ENCODE assay signal across 8 cellular contexts in genomic region chr13:91078093-91078679, GRCh38.
DNase-seq lines count a peak whose midpoint lies in the region; TF ChIP-seq lines count a peak whose summit lies in the region.

No MANE protein-coding gene starts in this region.

- H3K36me3 ChIP-seq in Karpas-422 (ENCODE audit: insufficient read depth, low read length), result no peaks in the 10 kb centered on the region

- H3K27ac ChIP-seq in Karpas-422 (ENCODE audit: low read length), result no peak overlapping the region
- H3K27ac ChIP-seq in VCaP, result peak overlapping the region; percentile 67

- H4K20me1 ChIP-seq in Karpas-422 (ENCODE audit: insufficient read depth, low read depth, low read length), result no peaks in the 10 kb centered on the region

- H3K4me2 ChIP-seq in Karpas-422 (ENCODE audit: low read depth, low read length, poor library complexity, severe bottlenecking), result no peak overlapping the region

- H3K79me2 ChIP-seq in Karpas-422 (ENCODE audit: low read length), result no peaks in the 10 kb centered on the region

- POLR2A ChIA-PET in GM10248 (lab: Yijun Ruan, JAX), result no interaction called here

- no peak overlapping the region for H2AFZ ChIP-seq in Karpas-422 (ENCODE audit: low read length)

- H3K9me2 ChIP-seq in Karpas-422 (replicated peaks; ENCODE audit: insufficient read depth, low read length), result no peaks in the 10 kb centered on the region

- H3K4me3 ChIP-seq in Karpas-422 (ENCODE audit: low read length), result no peak overlapping the region

- TF ChIP-seq CTCF in GM10248 (IDR thresholded peaks at IDR 0.05; ENCODE audit: control extremely low read depth, extremely low read depth, low read depth, missing control alignments), result peak; percentile 33
- TF ChIP-seq CTCF in VCaP (conservative IDR thresholded peaks at IDR 0.05), result peak; percentile 72

- H3K4me1 ChIP-seq in Karpas-422 (ENCODE audit: low read length), result no peaks in the 10 kb centered on the region

- H3K9ac ChIP-seq in Karpas-422 (ENCODE audit: low read length), result no peak overlapping the region

- H3K27me3 ChIP-seq in Karpas-422 (ENCODE audit: low read length), result no peaks in the 10 kb centered on the region

- CTCF ChIA-PET in GM10248 (lab: Yijun Ruan, JAX), result interaction anchor here (0.6 to 2.3 kb wide), 9 partner anchors 10 to 214 kb away, joined by 3 to 10 read pairs (median 4); no protein-coding TSS in a partner anchor

- H3K9me3 ChIP-seq in Karpas-422 (ENCODE audit: low read length), result no peaks in the 10 kb centered on the region

- no peak for DNase-seq in GM10248 (ENCODE audit: extremely low spot score)
- peak; percentile 59 for DNase-seq in Karpas-422
- peak; percentile 18 for DNase-seq in myocyte (ENCODE audit: low read depth)
- DNase-seq in NCI-H2196 (lab: John Stamatoyannopoulos, UW; ENCODE audit: unreplicated experiment), result no peak
- DNase-seq in activated CD4-positive, CD25-positive, alpha-beta regulatory T cell (lab: John Stamatoyannopoulos, UW), result no peak
- no peak for DNase-seq in AG20443 (ENCODE audit: low spot score)
- no peak for DNase-seq in epidermal melanocyte (ENCODE audit: insufficient read length, low spot score)

Comparison
In these comparisons a context has a peak if more than half of its experiments do, and no peak if none do; other contexts are left out.
1. DNase-seq: peak in Karpas-422 (single experiment) and myocyte (single experiment); none in GM10248 (single experiment), NCI-H2196 (single experiment), activated CD4-positive, CD25-positive, alpha-beta regulatory T cell (0 of 4), AG20443 (single experiment) and epidermal melanocyte (single experiment).